Comparison of ENCODE assay signal across 8 cellular contexts in genomic region chr15:90001062-90001682, GRCh38.
DNase-seq lines count a peak whose midpoint lies in the region; ATAC-seq and TF ChIP-seq lines count a peak whose summit lies in the region.

Gene ZNF710 (plus strand): TSS chr15:90001324. CDS start chr15:90067138, 65,814 bp downstream.

- H2AFZ ChIP-seq in OCI-LY1 (ENCODE audit: low read length): peak within 1 kb of the TSS; percentile 12; the same call in 1 of the 2 replicates

- H3K9ac ChIP-seq in OCI-LY1 (ENCODE audit: low read length): peak within 1 kb of the TSS; percentile 83
- H3K9ac ChIP-seq in adipocyte (ENCODE audit: low read length): peak within 1 kb of the TSS; percentile 92

- H3K9me3 ChIP-seq in OCI-LY1 (ENCODE audit: low read length) (no peaks in the 10 kb centered on the region), adipocyte (ENCODE audit: control insufficient read depth, low read length) (no peaks in the 10 kb centered on the region), neutrophil (no peaks in the 10 kb centered on the region)

- H3K27me3 ChIP-seq in OCI-LY1 (ENCODE audit: insufficient read depth, low read length) (no peaks in the 10 kb centered on the region), adipocyte (replicated peaks; ENCODE audit: control insufficient read depth, insufficient read depth, low read length) (no peaks in the 10 kb centered on the region), neutrophil (no peaks in the 10 kb centered on the region)

- H3K4me3 ChIP-seq in OCI-LY1 (ENCODE audit: low read depth, low read length, poor library complexity, severe bottlenecking): peak within 1 kb of the TSS; percentile 80
- peak within 1 kb of the TSS; percentile 85 for H3K4me3 ChIP-seq in adipocyte (ENCODE audit: low read length)
- peak within 1 kb of the TSS; percentile 74 to 86 for H3K4me3 ChIP-seq in neutrophil (ENCODE audit: low read depth in 1 of 2, low read length in 1 of 2)

- DNase-seq in NCI-H2029 (lab: John Stamatoyannopoulos, UW) (peak; percentile 16), NCI-H2029 treated with DMSO at 0.1 percent for 48 hours (lab: John Stamatoyannopoulos, UW) (no peak), adipocyte (ENCODE audit: low read depth) (peak; percentile 81), head of caudate nucleus (peak in 39 of 42 donors; percentile 33 to 81 (median 67))

- intact Hi-C loops in head of caudate nucleus (cut with DNase I): loop anchor here (10.0 kb wide), 2 partner anchors 64 to 106 kb away; partner anchors contain the start of gene AP3S2

- H3K9me2 ChIP-seq in OCI-LY1 (ENCODE audit: low read depth, low read length): no peaks in the 10 kb centered on the region

- H3K27ac ChIP-seq in OCI-LY1 (ENCODE audit: low read depth, low read length, poor library complexity, severe bottlenecking) (peak within 1 kb of the TSS; percentile 50), neutrophil (peak within 1 kb of the TSS; percentile 99)

- no peaks in the 10 kb centered on the region for H4K20me1 ChIP-seq in OCI-LY1 (ENCODE audit: insufficient read depth, low read length)

- ATAC-seq in HG02610 (IDR thresholded peaks at IDR 0.05; ENCODE audit: unreplicated experiment) (peak; percentile 28), GM21825 (IDR thresholded peaks at IDR 0.05; ENCODE audit: unreplicated experiment) (no peak)

- no peaks in the 10 kb centered on the region for H3F3A ChIP-seq in OCI-LY1 (ENCODE audit: insufficient read depth, low read length)

- peak within 1 kb of the TSS; percentile 92 for H3K4me2 ChIP-seq in OCI-LY1 (ENCODE audit: low read length)

- H3K4me1 ChIP-seq in OCI-LY1 (ENCODE audit: insufficient read depth, low read length, severe bottlenecking) (peaks cover 51% of the 10 kb centered on the region), adipocyte (ENCODE audit: control insufficient read depth, insufficient read depth, low read length) (peaks cover 34% of the 10 kb centered on the region), neutrophil (ENCODE audit: control insufficient read depth in 1 of 2, insufficient read depth in 1 of 2, low read depth in 1 of 2, low read length in 1 of 2) (peaks cover 52 to 60% of the 10 kb centered on the region in 2 experiments)

- TF ChIP-seq CTCF in OCI-LY1 (IDR thresholded peaks at IDR 0.05; ENCODE audit: low read length) (no peak), neutrophil (IDR thresholded peaks at IDR 0.05) (no peak)

- H3K79me2 ChIP-seq in OCI-LY1 (ENCODE audit: insufficient read depth, low read length): 0 out of 2 replicates have a peak, but pooled peaks cover 3% of the 10 kb centered on the region

- H3K36me3 ChIP-seq in OCI-LY1 (ENCODE audit: insufficient read depth, low read length): peaks cover 13% of the 10 kb centered on the region; the same call in 1 of the 2 replicates
- H3K36me3 ChIP-seq in adipocyte (ENCODE audit: control insufficient read depth, insufficient read depth, low read length, severe bottlenecking): no peaks in the 10 kb centered on the region
- H3K36me3 ChIP-seq in neutrophil: no peaks in the 10 kb centered on the region
